ENCODE assay signal across 35 cellular contexts in the genomic region with DNA sequence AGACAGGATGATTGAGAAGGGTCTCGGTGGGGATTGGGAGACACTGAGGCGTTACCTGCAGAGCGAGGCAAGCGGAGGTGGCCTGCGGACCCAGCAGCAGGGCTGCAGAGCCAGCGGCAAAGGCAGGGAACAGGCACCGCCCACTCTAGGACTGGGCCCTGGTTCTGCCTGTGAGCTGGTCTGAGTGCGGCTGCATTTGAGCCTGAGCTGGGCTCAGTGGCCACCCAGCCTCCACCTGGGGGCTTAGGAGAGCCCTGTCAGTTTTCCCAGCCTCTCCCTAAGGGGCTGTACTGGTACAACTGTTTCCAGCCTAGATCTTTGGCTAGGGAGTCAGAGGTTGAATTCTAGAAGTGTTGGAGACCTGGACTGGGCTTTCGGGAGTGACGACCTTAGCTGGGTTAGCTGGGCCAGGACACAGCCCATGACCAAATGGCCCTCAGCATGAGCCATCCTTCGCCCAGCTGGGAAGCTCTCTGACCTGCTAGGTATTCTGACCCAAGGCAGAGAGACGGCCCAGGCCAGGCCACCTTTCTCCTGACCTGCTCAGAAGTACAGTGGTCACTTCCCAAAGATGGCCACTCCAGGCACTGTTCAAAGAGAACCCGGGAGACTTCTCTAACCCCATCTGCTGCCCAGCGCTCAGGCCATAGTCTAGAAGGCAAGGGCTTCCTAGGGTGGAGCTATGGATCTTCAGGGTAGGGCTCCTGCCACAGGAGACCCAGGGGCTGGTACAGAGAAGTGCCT.
"Had no signal": no experiment of that assay in that cellular context is flagged by ENCODE, and none has a peak within 500 bp of the region (broad histone marks: within the 10 kb centered on the region; RNA-seq: fewer than 3 reads in every experiment).

No MANE protein-coding gene starts in this region.

- H3K4me1 ChIP-seq: Peyer's patch, SJSA1 had no signal

- H3K36me3 Mint-ChIP-seq: activated naive CD4-positive, alpha-beta T cell treated with anti-CD3 and anti-CD28 coated beads, Interleukin-2, amount 10 ng/mL, durations not matched to agents 7 days and 5 days; activated naive CD8-positive, alpha-beta T cell; brain had no signal

- H3K4me1 Mint-ChIP-seq: activated CD4-positive, alpha-beta memory T cell treated with anti-CD3 and anti-CD28 coated beads, Interleukin-2, amount 10 ng/mL, durations not matched to agents 7 days and 5 days; activated naive CD4-positive, alpha-beta T cell treated with anti-CD3 and anti-CD28 coated beads, Interleukin-2, amount 10 ng/mL, durations not matched to agents 7 days and 5 days; activated naive CD8-positive, alpha-beta T cell treated with anti-CD3 and anti-CD28 coated beads, Interleukin-2, amount 50 U/mL, for 24 hours; activated T-helper 17 cell treated with anti-CD3 and anti-CD28 coated beads, Interleukin-2, amount 50 U/mL, for 72 hours had no signal

- H3K9me3 Mint-ChIP-seq: activated B cell treated with CpG ODN at 0.5 μM for 24 hours; activated CD4-positive, alpha-beta memory T cell treated with anti-CD3 and anti-CD28 coated beads, Interleukin-2, amount 10 ng/mL, durations not matched to agents 7 days and 5 days; activated naive CD4-positive, alpha-beta T cell treated with anti-CD3 and anti-CD28 coated beads, Interleukin-2, amount 10 ng/mL, durations not matched to agents 7 days and 5 days; activated naive CD8-positive, alpha-beta T cell treated with anti-CD3 and anti-CD28 coated beads, Interleukin-2, amount 50 U/mL, for 24 hours; activated T-cell treated with anti-CD3 and anti-CD28 coated beads, Interleukin-2, amount 50 U/mL, for 72 hours; activated T-helper 17 cell treated with anti-CD3 and anti-CD28 coated beads, Interleukin-2, amount 50 U/mL, for 72 hours; brain; T-helper 1 cell treated with Interleukin-12 subunit alpha and Interleukin-12 subunit beta and Interleukin-4 antibody, amounts not matched to agents 30 μg/mL and 1 μg/mL, for 36 hours; T-helper 2 cell treated with Interferon-gamma antibody and Interleukin-4, amounts not matched to agents 5 μg/mL and 100 μg/mL, for 36 hours had no signal

- H3K27me3 ChIP-seq: MG63, Peyer's patch had no signal

- DNase-seq: activated B cell treated with CpG ODN at 0.5 μM for 24 hours; activated CD4-positive, alpha-beta memory T cell treated with anti-CD3 and anti-CD28 coated beads, Interleukin-2, amount 10 ng/mL, durations not matched to agents 7 days and 5 days; activated CD4-positive, alpha-beta T cell treated with anti-CD3 and anti-CD28 coated beads for 4 hours; activated CD4-positive, alpha-beta T cell treated with anti-CD3 and anti-CD28 coated beads, Interleukin-2, amount 50 U/mL, for 1 hour; activated CD4-positive, CD25-positive, alpha-beta regulatory T cell treated with anti-CD3 and anti-CD28 coated beads, Interleukin-2, amount 50 U/mL, for 72 hours; activated gamma-delta T cell treated with Interleukin-2 at 50 U/mL for 16 hours; activated naive CD4-positive, alpha-beta T cell treated with anti-CD3 and anti-CD28 coated beads, Interleukin-2, amount 10 ng/mL, durations not matched to agents 7 days and 5 days; activated naive CD8-positive, alpha-beta T cell treated with anti-CD3 and anti-CD28 coated beads, Interleukin-2, amount 50 U/mL, for 24 hours; activated T-cell treated with anti-CD3 and anti-CD28 coated beads, Interleukin-2, amount 50 U/mL, for 1 hour; activated T-cell treated with anti-CD3 and anti-CD28 coated beads, Interleukin-2, amount 50 U/mL, for 72 hours; anterior cingulate cortex; Kasumi-1; KG1; MG63; NCI-H1048; NCI-H1436 treated with DMSO at 0.1 percent for 48 hours; NCI-H1694 treated with DMSO at 0.1 percent for 48 hours; NCI-H2029 treated with DMSO at 0.1 percent for 48 hours; NCI-H2107; NCI-H2171; NCI-H510A; NCI-H526; NCI-H748 treated with DMSO at 0.1 percent for 48 hours; NK-92 treated with Interleukin-12 subunit alpha and Interleukin-12 subunit beta, amount 100 ng/mL, for 24 hours; PC-3; RPMI8226; SHP77 treated with DMSO at 0.1 percent for 48 hours; SK-N-SH had no signal

- H3K4me2 ChIP-seq: SK-N-SH had no signal

- H3K27ac ChIP-seq: Peyer's patch, SJSA1 had no signal

- H3K4me3 Mint-ChIP-seq: activated B cell treated with CpG ODN at 0.5 μM for 24 hours; activated CD4-positive, alpha-beta memory T cell treated with anti-CD3 and anti-CD28 coated beads, Interleukin-2, amount 10 ng/mL, durations not matched to agents 7 days and 5 days; activated naive CD4-positive, alpha-beta T cell treated with anti-CD3 and anti-CD28 coated beads, Interleukin-2, amount 10 ng/mL, durations not matched to agents 7 days and 5 days; activated naive CD8-positive, alpha-beta T cell; activated naive CD8-positive, alpha-beta T cell treated with anti-CD3 and anti-CD28 coated beads, Interleukin-2, amount 50 U/mL, for 24 hours; activated T-cell treated with anti-CD3 and anti-CD28 coated beads, Interleukin-2, amount 50 U/mL, for 72 hours; activated T-helper 17 cell treated with anti-CD3 and anti-CD28 coated beads, Interleukin-2, amount 50 U/mL, for 72 hours; brain; T-helper 1 cell treated with Interleukin-12 subunit alpha and Interleukin-12 subunit beta and Interleukin-4 antibody, amounts not matched to agents 30 μg/mL and 1 μg/mL, for 36 hours; T-helper 2 cell treated with Interferon-gamma antibody and Interleukin-4, amounts not matched to agents 5 μg/mL and 100 μg/mL, for 36 hours had no signal

- ATAC-seq: activated naive CD8-positive, alpha-beta T cell treated with anti-CD3 and anti-CD28 coated beads, Interleukin-2, amount 50 U/mL, for 24 hours; activated T-cell treated with anti-CD3 and anti-CD28 coated beads, Interleukin-2, amount 50 U/mL, for 72 hours; activated T-helper 17 cell treated with anti-CD3 and anti-CD28 coated beads, Interleukin-2, amount 50 U/mL, for 72 hours; PC-3 had no signal

- H3K9me2 ChIP-seq: SK-N-SH had no signal

- H3K9me3 ChIP-seq: MG63, Peyer's patch, SJSA1, SK-N-SH had no signal

- H3K4me3 ChIP-seq: MG63, Peyer's patch, SJSA1 had no signal

- H3K27ac Mint-ChIP-seq: activated B cell treated with CpG ODN at 0.5 μM for 24 hours; activated CD4-positive, alpha-beta memory T cell treated with anti-CD3 and anti-CD28 coated beads, Interleukin-2, amount 10 ng/mL, durations not matched to agents 7 days and 5 days; activated naive CD4-positive, alpha-beta T cell treated with anti-CD3 and anti-CD28 coated beads, Interleukin-2, amount 10 ng/mL, durations not matched to agents 7 days and 5 days; activated naive CD8-positive, alpha-beta T cell; activated naive CD8-positive, alpha-beta T cell treated with anti-CD3 and anti-CD28 coated beads, Interleukin-2, amount 50 U/mL, for 24 hours; activated T-cell treated with anti-CD3 and anti-CD28 coated beads, Interleukin-2, amount 50 U/mL, for 72 hours; activated T-helper 17 cell treated with anti-CD3 and anti-CD28 coated beads, Interleukin-2, amount 50 U/mL, for 72 hours; brain; T-helper 1 cell treated with Interleukin-12 subunit alpha and Interleukin-12 subunit beta and Interleukin-4 antibody, amounts not matched to agents 30 μg/mL and 1 μg/mL, for 36 hours; T-helper 2 cell treated with Interferon-gamma antibody and Interleukin-4, amounts not matched to agents 5 μg/mL and 100 μg/mL, for 36 hours had no signal

- H3K36me3 ChIP-seq: MG63, Peyer's patch, SJSA1 had no signal
